Comparison of ENCODE assay signal across 23 cellular contexts in genomic region chr1:5692649-5693048, GRCh38.
"Had no signal": no experiment of that assay in that cellular context is flagged by ENCODE, and none has a peak within 500 bp of the region (broad histone marks: within the 10 kb centered on the region; RNA-seq: fewer than 3 reads in every experiment).

No MANE protein-coding gene starts in this region.

- FAIRE-seq: K562 had no signal

- H3K4me2 ChIP-seq: KMS-11 had no signal

- H3K4me1 ChIP-seq: SJCRH30 had no signal

- H3K27ac Mint-ChIP-seq: IgD-negative memory B cell had no signal

- DNase-seq: Kasumi-1; MV-4-11; NCI-H1048; NCI-H1105 treated with DMSO at 0.1 percent for 48 hours; NCI-H1417 treated with DMSO at 0.1 percent for 48 hours; NCI-H1694 treated with DMSO at 0.1 percent for 48 hours; NCI-H1930; NCI-H2081; NCI-H2107; NCI-H2227 treated with DMSO at 0.1 percent for 48 hours; NCI-H524 treated with DMSO at 0.1 percent for 48 hours; NCI-H69; NCI-H774; NK-92 treated with Interleukin-12 subunit alpha and Interleukin-12 subunit beta, amount 100 ng/mL, for 24 hours; PC-3; SHP77 treated with DMSO at 0.1 percent for 48 hours; SJCRH30 had no signal

- H3K27ac ChIP-seq: KMS-11, SJCRH30 had no signal

- H3K9me3 Mint-ChIP-seq: IgD-negative memory B cell had no signal

- H3K4me3 Mint-ChIP-seq: IgD-negative memory B cell had no signal

- H3K4me3 ChIP-seq: K562, SJCRH30 had no signal

- H3K36me3 ChIP-seq: SJCRH30 had no signal

- H3K36me3 Mint-ChIP-seq: IgD-negative memory B cell had no signal

- H3K9ac ChIP-seq: KMS-11 had no signal

- ATAC-seq: K562, Panc1, PC-3, Right ventricle myocardium inferior, SK-N-SH treated with all-trans-retinoic acid at 6 μM for 48 hours had no signal

- H3K4me1 Mint-ChIP-seq: IgD-negative memory B cell had no signal
